In genomic region chr9:137297060-137297664, GRCh38 we compare ENCODE assay signal across 13 cellular contexts. TPM values are rescaled to one million over a fixed set of nuclear protein-coding genes. Genes with fewer than 3 reads are reported as not detected.
A peak's percentile ranks its signal among the peaks of the same experiment; 100 is the strongest.
DNase-seq lines count a peak whose midpoint lies in the region; ATAC-seq and TF ChIP-seq lines count a peak whose summit lies in the region.
"Had no signal": no experiment of that assay in that cellular context is flagged by ENCODE, and none has a peak within 500 bp of the region (broad histone marks: within the 10 kb centered on the region; RNA-seq: fewer than 3 reads in every experiment).

No MANE protein-coding gene starts in this region.

- H3K36me3 Mint-ChIP-seq in activated CD4-positive, alpha-beta memory T cell treated with anti-CD3 and anti-CD28 coated beads for 36 hours = no peaks in the 10 kb centered on the region

- CTCF ChIA-PET in activated CD4-positive, alpha-beta memory T cell treated with anti-CD3 and anti-CD28 coated beads for 36 hours (lab: Charles Lee) = interaction anchor here (0.9 to 1.0 kb wide), 2 partner anchors 60 to 149 kb away, joined by 5 read pairs; no protein-coding TSS in a partner anchor

- intact Hi-C loops in stomach (cut with DNase I; ENCODE audit: low total_unique reads) = no loop called here
- intact Hi-C loops in activated CD4-positive, alpha-beta memory T cell treated with anti-CD3 and anti-CD28 coated beads for 36 hours (cut with micrococcal nuclease) = loop anchor here (10.0 kb wide), 1 partner anchor 238 kb away; no protein-coding TSS in a partner anchor

- POLR2A ChIA-PET in activated CD4-positive, alpha-beta memory T cell treated with anti-CD3 and anti-CD28 coated beads for 36 hours (lab: Charles Lee) = no interaction called here

- no peak for ATAC-seq in lung (ENCODE audit: insufficient read depth, low FRiP score)

- no peaks in the 10 kb centered on the region for H3K9me3 Mint-ChIP-seq in activated CD4-positive, alpha-beta memory T cell treated with anti-CD3 and anti-CD28 coated beads for 36 hours
- H3K9me3 Mint-ChIP-seq: stimulated activated naive CD8-positive, alpha-beta T cell treated with anti-CD3 and anti-CD28 coated beads, Interleukin-15, Interleukin-2, amounts not matched to agents 100 ng/mL and 50 ng/mL, for 24 hours had no signal

- no peaks in the 10 kb centered on the region for H3K27me3 ChIP-seq in brain microvascular endothelial cell (replicated peaks)
- H3K27me3 ChIP-seq in lung (ENCODE audit: control insufficient read depth, insufficient read depth) = no peaks in the 10 kb centered on the region
- peaks cover 7 to 89% (median 47%) of the 10 kb centered on the region in 3 donors for H3K27me3 ChIP-seq in stomach

- peaks cover 0 to 14% of the 10 kb centered on the region in 2 donors for H3K4me1 ChIP-seq in lung (ENCODE audit: control insufficient read depth in 2 of 2, insufficient read depth in 2 of 2, low read length in 2 of 2)
- peaks cover 62 to 78% (median 70%) of the 10 kb centered on the region in 4 donors for H3K4me1 ChIP-seq in stomach

- 50 to 53% methylated on average over 9 of the region's 9 CpGs for WGBS in lung, 2 donors
- 24 to 44% (median 33%) methylated on average over 9 of the region's 9 CpGs for WGBS in stomach, 5 donors

- no peak for TF ChIP-seq EP300 in stomach (IDR thresholded peaks at IDR 0.05)

- H3K4me1 Mint-ChIP-seq in activated CD4-positive, alpha-beta memory T cell treated with anti-CD3 and anti-CD28 coated beads for 36 hours (ENCODE audit: low read depth) = peaks cover 11% of the 10 kb centered on the region

- H3K4me3 ChIP-seq in brain microvascular endothelial cell (ENCODE audit: low read depth, low read length) = no peak overlapping the region
- H3K4me3 ChIP-seq in lung = no peak overlapping the region
- no peak overlapping the region for H3K4me3 ChIP-seq in stomach

- H3K27me3 Mint-ChIP-seq in activated CD4-positive, alpha-beta memory T cell treated with anti-CD3 and anti-CD28 coated beads for 36 hours = peaks cover 40% of the 10 kb centered on the region

- H3K9me3 ChIP-seq in lung (ENCODE audit: control insufficient read depth in 2 of 2, insufficient read depth in 1 of 2, low read length in 1 of 2) (peaks cover 0 to 6% of the 10 kb centered on the region in 2 donors), stomach (no peaks in the 10 kb centered on the region)
- H3K9me3 ChIP-seq: HAP-1 had no signal

- no peaks in the 10 kb centered on the region for H3K36me3 ChIP-seq in brain microvascular endothelial cell (replicated peaks)
- no peaks in the 10 kb centered on the region for H3K36me3 ChIP-seq in lung (ENCODE audit: control insufficient read depth in 2 of 2, insufficient read depth in 2 of 2, low read length in 2 of 2)
- H3K36me3 ChIP-seq in stomach = no peaks in the 10 kb centered on the region

- in situ Hi-C loops in brain microvascular endothelial cell (cut with HindIII; ENCODE audit: low pct_ligation_motif_present, low sequenced_read_pairs) = no loop called here

- peak; percentile 53 for DNase-seq in activated CD8-positive, alpha-beta memory T cell treated with anti-CD3 and anti-CD28 coated beads for 24 hours
- no peak for DNase-seq in activated CD8-positive, alpha-beta memory T cell treated with anti-CD3 and anti-CD28 coated beads, Interleukin-2, amount 50 U/mL, for 4 hours
- DNase-seq in brain microvascular endothelial cell (no peak), lung (ENCODE audit: low spot score) (no peak), stomach (no peak), DMS153 treated with DMSO at 0.1 percent for 48 hours (lab: John Stamatoyannopoulos, UW; ENCODE audit: unreplicated experiment) (no peak), NCI-H1694 (lab: John Stamatoyannopoulos, UW) (no peak)
- no peak for DNase-seq in activated CD4-positive, alpha-beta memory T cell treated with anti-CD3 and anti-CD28 coated beads for 36 hours
- DNase-seq: activated CD4-positive, alpha-beta T cell treated with anti-CD3 and anti-CD28 coated beads, Interleukin-2, amount 50 U/mL, for 48 hours; NCI-H446 treated with DMSO at 0.1 percent for 48 hours had no signal

- H3K27ac Mint-ChIP-seq in activated CD4-positive, alpha-beta memory T cell treated with anti-CD3 and anti-CD28 coated beads for 36 hours = no peak overlapping the region
- H3K27ac Mint-ChIP-seq: stimulated activated naive CD8-positive, alpha-beta T cell treated with anti-CD3 and anti-CD28 coated beads, Interleukin-15, Interleukin-2, amounts not matched to agents 100 ng/mL and 50 ng/mL, for 24 hours had no signal

- no peak for TF ChIP-seq POLR2A in stomach (IDR thresholded peaks at IDR 0.05)

- TF ChIP-seq CTCF in brain microvascular endothelial cell (IDR thresholded peaks at IDR 0.05; ENCODE audit: low read depth, low read length, missing control alignments) (no peak), lung (IDR thresholded peaks at IDR 0.05; ENCODE audit: control extremely low read depth, extremely low read depth) (no peak), stomach (IDR thresholded peaks at IDR 0.05) (no peak)

- H3K27ac ChIP-seq in brain microvascular endothelial cell (peak overlapping the region; percentile 83), lung (ENCODE audit: low read depth in 1 of 2, low read length in 1 of 2) (peak overlapping the region; percentile 61 to 69), stomach (peak overlapping the region; percentile 73 to 90 (median 90))

- no peak overlapping the region for H3K4me3 Mint-ChIP-seq in activated CD4-positive, alpha-beta memory T cell treated with anti-CD3 and anti-CD28 coated beads for 36 hours

RNA-seq across cellular contexts. Expression of gene NRARP, which starts 4.9 kb away (rescaled TPM):
- total RNA-seq in lung (10 to 100 TPM in 1 of 2 donors, 1 to 10 TPM in 1; 5.2 to 10.8 TPM), stomach (100 to 1,000 TPM in 1 of 5 donors, 10 to 100 TPM in 2, 1 to 10 TPM in 2; 1.2 to 323 (median 14.6) TPM)
- polyA plus RNA-seq in lung (1 to 10 TPM; 2.1 to 6.4 TPM), stomach (1 to 10 TPM; 1.5 to 2.7 (median 2.0) TPM)
- total RNA-seq in activated CD4-positive, alpha-beta memory T cell treated with anti-CD3 and anti-CD28 coated beads for 36 hours = 1 to 10 TPM in 1 of 2 experiments, under 1 TPM in 1; 0.82 to 1.1 TPM
- total RNA-seq: LHCN-M2 had no signal

RNA-seq across cellular contexts. Expression of gene TOR4A, which starts 19.6 kb away (rescaled TPM):
- total RNA-seq in lung (10 to 100 TPM; 12.1 to 42.5 TPM), stomach (100 to 1,000 TPM in 1 of 5 donors, 10 to 100 TPM in 3, 1 to 10 TPM in 1; 9.9 to 180 (median 29.9) TPM)
- polyA plus RNA-seq in lung (10 to 100 TPM in 1 of 2 donors, 1 to 10 TPM in 1; 9.6 to 29.2 TPM), stomach (1 to 10 TPM; 5.9 to 8.9 (median 6.0) TPM)
- 1 to 10 TPM; 6.6 to 6.8 TPM for total RNA-seq in activated CD4-positive, alpha-beta memory T cell treated with anti-CD3 and anti-CD28 coated beads for 36 hours

RNA-seq across cellular contexts. Expression of gene NELFB, which starts 42.0 kb away (rescaled TPM):
- 10 to 100 TPM; 30.4 to 56.2 TPM for total RNA-seq in lung
- 10 to 100 TPM; 37.3 to 51.1 TPM for polyA plus RNA-seq in lung
- 100 to 1,000 TPM in 1 of 5 donors, 10 to 100 TPM in 4; 11.2 to 134 (median 44.9) TPM for total RNA-seq in stomach
- polyA plus RNA-seq in stomach = 10 to 100 TPM; 29.0 to 38.0 (median 34.2) TPM
- 10 to 100 TPM; 57.2 to 57.9 TPM for total RNA-seq in activated CD4-positive, alpha-beta memory T cell treated with anti-CD3 and anti-CD28 coated beads for 36 hours

RNA-seq across cellular contexts. Expression of gene STPG3, which starts 46.1 kb away (rescaled TPM):
- not detected for total RNA-seq in lung
- polyA plus RNA-seq in lung = under 1 TPM in 1 of 2 donors, not detected in 1; 0.18 TPM
- total RNA-seq in stomach = not detected
- not detected for polyA plus RNA-seq in stomach
- not detected for total RNA-seq in activated CD4-positive, alpha-beta memory T cell treated with anti-CD3 and anti-CD28 coated beads for 36 hours
- total RNA-seq: LHCN-M2 had no signal

RNA-seq across cellular contexts. Expression of gene TUBB4B, which starts 56.1 kb away (rescaled TPM):
- total RNA-seq in lung (100 to 1,000 TPM; 163 to 505 TPM), stomach (100 to 1,000 TPM in 4 of 5 donors, 10 to 100 TPM in 1; 69.4 to 170 (median 115) TPM)
- polyA plus RNA-seq in lung (100 to 1,000 TPM; 326 to 338 TPM), stomach (100 to 1,000 TPM; 188 to 292 (median 215) TPM)
- total RNA-seq in activated CD4-positive, alpha-beta memory T cell treated with anti-CD3 and anti-CD28 coated beads for 36 hours = 100 to 1,000 TPM; 320 to 325 TPM
